Comparison of ENCODE assay signal across 16 cellular contexts in the genomic region with DNA sequence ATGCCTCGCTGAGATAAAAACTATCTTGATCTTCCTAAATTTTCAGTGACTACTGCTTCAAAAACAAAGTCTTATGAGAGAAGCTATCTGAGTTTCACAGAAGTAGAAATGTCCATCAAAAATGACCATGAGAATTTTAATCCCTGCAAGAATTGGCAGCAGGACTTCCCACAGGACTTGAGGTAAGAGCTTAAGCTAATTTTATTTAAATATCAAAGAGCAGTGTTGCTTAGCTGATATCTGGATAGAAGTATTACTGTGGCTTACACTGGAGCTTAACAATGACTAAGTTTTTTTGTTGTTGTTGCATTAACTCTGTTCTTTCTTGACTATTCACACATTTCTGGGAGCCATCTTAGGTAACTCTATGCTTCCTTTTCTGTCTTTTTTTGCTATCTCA.
DNase-seq lines count a peak whose midpoint lies in the region; TF ChIP-seq lines count a peak whose summit lies in the region.
"Had no signal": no experiment of that assay in that cellular context is flagged by ENCODE, and none has a peak within 500 bp of the region (broad histone marks: within the 10 kb centered on the region; RNA-seq: fewer than 3 reads in every experiment).

No MANE protein-coding gene starts in this region.

- peaks cover 2% of the 10 kb centered on the region for H3K9me3 Mint-ChIP-seq in neural progenitor cell

- H2AFZ ChIP-seq in neural progenitor cell (replicated peaks) (peak overlapping the region; percentile 34), osteoblast (ENCODE audit: low read length) (no peak overlapping the region)
- H2AFZ ChIP-seq: GM23248 had no signal

- peak; percentile 31 for DNase-seq in NCI-H82 treated with DMSO at 0.1 percent for 48 hours (lab: John Stamatoyannopoulos, UW; ENCODE audit: unreplicated experiment)
- no peak for DNase-seq in neural progenitor cell (ENCODE audit: low spot score)
- peak; percentile 17 for DNase-seq in osteoblast (ENCODE audit: insufficient read length, low spot score, missing footprints)
- no peak for DNase-seq in stimulated activated naive CD4-positive, alpha-beta T cell treated with Interleukin-2 at 50 U/mL for 16 hours (lab: John Stamatoyannopoulos, UW)
- DNase-seq in activated gamma-delta T cell (lab: John Stamatoyannopoulos, UW), result no peak
- DNase-seq in activated T-cell treated with anti-CD3 and anti-CD28 coated beads for 4 hours, result no peak
- DNase-seq: C1 segment of cervical spinal cord; Calu3; CD4-positive, alpha-beta memory T cell; COR-L47; DMS53; DMS79 treated with DMSO at 0.1 percent for 48 hours; GF-D8; GM23248; HFFc6 had no signal

- no peak overlapping the region for H3K4me3 ChIP-seq in neural progenitor cell
- H3K4me3 ChIP-seq in osteoblast (ENCODE audit: insufficient read depth, low read length), result no peak overlapping the region
- H3K4me3 ChIP-seq: GM23248, HAP-1 had no signal

- H3K4me2 ChIP-seq in neural progenitor cell, result no peak overlapping the region
- H3K4me2 ChIP-seq in osteoblast (ENCODE audit: insufficient read depth, low read length), result no peak overlapping the region

- H3K79me2 ChIP-seq in neural progenitor cell (ENCODE audit: low read depth) (no peaks in the 10 kb centered on the region), osteoblast (ENCODE audit: insufficient read depth, low read length) (no peaks in the 10 kb centered on the region)

- peaks cover 15% of the 10 kb centered on the region for H3K4me1 ChIP-seq in neural progenitor cell
- H3K4me1 ChIP-seq in osteoblast (ENCODE audit: insufficient read depth, low read length), result no peaks in the 10 kb centered on the region

- H3K27me3 ChIP-seq in neural progenitor cell (no peaks in the 10 kb centered on the region), osteoblast (ENCODE audit: insufficient read depth, low read length) (no peaks in the 10 kb centered on the region)

- H3K27me3 Mint-ChIP-seq in neural progenitor cell (ENCODE audit: insufficient read depth, low read depth), result no peaks in the 10 kb centered on the region
- H3K27me3 Mint-ChIP-seq: CD4-positive, alpha-beta memory T cell had no signal

- H3F3A ChIP-seq in neural progenitor cell (ENCODE audit: low read depth), result no peaks in the 10 kb centered on the region

- H3K9me3 ChIP-seq in neural progenitor cell (ENCODE audit: low read depth) (no peaks in the 10 kb centered on the region), osteoblast (ENCODE audit: low read depth, low read length) (no peaks in the 10 kb centered on the region)
- H3K9me3 ChIP-seq: HAP-1 had no signal

- no peak overlapping the region for H3K4me3 Mint-ChIP-seq in neural progenitor cell
- H3K4me3 Mint-ChIP-seq: CD4-positive, alpha-beta memory T cell; HFFc6 had no signal

- no peak for TF ChIP-seq CTCF in neural progenitor cell (IDR thresholded peaks at IDR 0.05)
- TF ChIP-seq CTCF in osteoblast (IDR thresholded peaks at IDR 0.05; ENCODE audit: extremely low read depth, low read depth, low read length), result no peak

- H4K20me1 ChIP-seq in neural progenitor cell (ENCODE audit: low read depth) (no peaks in the 10 kb centered on the region), osteoblast (ENCODE audit: insufficient read depth, low read length) (no peaks in the 10 kb centered on the region)

- H3K4me1 Mint-ChIP-seq in neural progenitor cell, result peaks cover 43% of the 10 kb centered on the region
- H3K4me1 Mint-ChIP-seq: CD4-positive, alpha-beta memory T cell had no signal

- no peak overlapping the region for H3K27ac ChIP-seq in neural progenitor cell
- no peak overlapping the region for H3K27ac ChIP-seq in osteoblast (ENCODE audit: low read depth, low read length)
- H3K27ac ChIP-seq: GM23248 had no signal

- no peak overlapping the region for H3K27ac Mint-ChIP-seq in neural progenitor cell
- H3K27ac Mint-ChIP-seq: CD4-positive, alpha-beta memory T cell; HFFc6 had no signal

- no peaks in the 10 kb centered on the region for H3K36me3 Mint-ChIP-seq in neural progenitor cell
- H3K36me3 Mint-ChIP-seq: CD4-positive, alpha-beta memory T cell had no signal

- H3K9ac ChIP-seq in neural progenitor cell, result no peak overlapping the region
- H3K9ac ChIP-seq: GM23248 had no signal

- H3K36me3 ChIP-seq in neural progenitor cell (no peaks in the 10 kb centered on the region), osteoblast (ENCODE audit: insufficient read depth, low read length) (no peaks in the 10 kb centered on the region)
- H3K36me3 ChIP-seq: HAP-1 had no signal

Comparison
In these comparisons a context has a peak if more than half of its experiments do, and no peak if none do; other contexts are left out.
1. DNase-seq: peak in NCI-H82 treated with DMSO at 0.1 percent for 48 hours (single experiment) and osteoblast (single experiment); none in neural progenitor cell (single experiment), stimulated activated naive CD4-positive, alpha-beta T cell treated with Interleukin-2 at 50 U/mL for 16 hours (single experiment), activated gamma-delta T cell (single experiment) and activated T-cell treated with anti-CD3 and anti-CD28 coated beads for 4 hours (single experiment).